In the genomic region with DNA sequence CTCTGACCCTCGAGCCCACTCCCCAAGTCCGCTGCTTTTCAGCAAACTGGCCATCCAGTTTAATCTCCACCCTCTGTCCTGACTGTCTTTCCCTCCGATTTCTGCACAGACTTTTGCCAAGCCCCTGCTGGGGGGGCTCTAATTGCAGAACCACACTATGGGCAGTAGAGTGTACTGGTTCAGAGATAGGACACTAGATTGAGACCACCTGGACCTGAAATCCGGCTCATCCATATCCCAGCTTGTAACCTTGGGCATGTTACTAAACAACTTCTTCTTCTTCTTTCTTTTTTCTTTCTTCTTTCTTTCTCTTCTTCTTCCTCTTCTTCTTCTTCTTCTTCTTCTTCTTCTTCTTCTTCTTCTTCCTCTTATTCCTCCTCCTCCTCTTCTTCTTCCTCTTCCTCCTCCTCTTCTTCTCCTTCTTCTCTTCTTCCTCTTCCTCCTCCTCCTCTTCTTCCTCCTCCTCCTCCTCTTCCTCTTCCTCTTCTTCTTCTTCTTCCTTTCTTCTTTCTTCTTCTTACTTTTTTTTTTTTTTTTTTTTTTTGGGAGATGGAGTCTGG, we compare ENCODE assay signal across 11 cellular contexts. TPM values are rescaled to one million over a fixed set of nuclear protein-coding genes. Genes with fewer than 3 reads are reported as not detected.
DNase-seq lines count a peak whose midpoint lies in the region; ATAC-seq and TF ChIP-seq lines count a peak whose summit lies in the region.
"Had no signal": no experiment of that assay in that cellular context is flagged by ENCODE, and none has a peak within 500 bp of the region (broad histone marks: within the 10 kb centered on the region; RNA-seq: fewer than 3 reads in every experiment).

No MANE protein-coding gene starts in this region.

- DNase-seq in stimulated activated naive CD8-positive, alpha-beta T cell treated with anti-CD3 and anti-CD28 coated beads, Interleukin-15, Interleukin-2, amounts not matched to agents 100 U/mL and 50 U/mL, for 24 hours = no peak
- DNase-seq in left colon (no peak), DMS153 (lab: John Stamatoyannopoulos, UW) (no peak), KBM-7 (no peak)
- DNase-seq: occipital lobe had no signal

- peak; percentile 68 for TF ChIP-seq CTCF in VCaP (conservative IDR thresholded peaks at IDR 0.05)

- peaks cover 81% of the 10 kb centered on the region for H3K27me3 Mint-ChIP-seq in stimulated activated naive CD8-positive, alpha-beta T cell treated with anti-CD3 and anti-CD28 coated beads, Interleukin-15, Interleukin-2, amounts not matched to agents 100 ng/mL and 50 ng/mL, for 24 hours

- H3K36me3 Mint-ChIP-seq in stimulated activated naive CD8-positive, alpha-beta T cell treated with anti-CD3 and anti-CD28 coated beads, Interleukin-15, Interleukin-2, amounts not matched to agents 100 ng/mL and 50 ng/mL, for 24 hours (ENCODE audit: low read depth) = no peaks in the 10 kb centered on the region

- H3K27ac Mint-ChIP-seq in stimulated activated naive CD8-positive, alpha-beta T cell treated with anti-CD3 and anti-CD28 coated beads, Interleukin-15, Interleukin-2, amounts not matched to agents 100 ng/mL and 50 ng/mL, for 24 hours = peak overlapping the region; percentile 15
- H3K27ac Mint-ChIP-seq: activated B cell treated with CpG ODN at 0.5 μM for 24 hours had no signal

- intact Hi-C loops in left colon (cut with DNase I, micrococcal nuclease) = no loop called here

- H3K9me3 Mint-ChIP-seq in stimulated activated naive CD8-positive, alpha-beta T cell treated with anti-CD3 and anti-CD28 coated beads, Interleukin-15, Interleukin-2, amounts not matched to agents 100 ng/mL and 50 ng/mL, for 24 hours = no peaks in the 10 kb centered on the region
- H3K9me3 Mint-ChIP-seq: activated B cell treated with CpG ODN at 0.5 μM for 24 hours had no signal

- H3K4me1 Mint-ChIP-seq in stimulated activated naive CD8-positive, alpha-beta T cell treated with anti-CD3 and anti-CD28 coated beads, Interleukin-15, Interleukin-2, amounts not matched to agents 100 ng/mL and 50 ng/mL, for 24 hours (ENCODE audit: low read depth) = peaks cover 33% of the 10 kb centered on the region

- H3K27ac ChIP-seq in VCaP = no peak overlapping the region
- H3K27ac ChIP-seq: tibial artery had no signal

- no peak for ATAC-seq in stimulated activated naive CD8-positive, alpha-beta T cell treated with anti-CD3 and anti-CD28 coated beads, Interleukin-15, Interleukin-2, amounts not matched to agents 100 U/mL and 50 U/mL, for 24 hours
- peak; percentile 2 for ATAC-seq in left colon
- ATAC-seq in HG02623 (IDR thresholded peaks at IDR 0.05; ENCODE audit: unreplicated experiment) = no peak
- no peak for ATAC-seq in HG02588 (IDR thresholded peaks at IDR 0.05; ENCODE audit: unreplicated experiment)

- H3K4me3 Mint-ChIP-seq in stimulated activated naive CD8-positive, alpha-beta T cell treated with anti-CD3 and anti-CD28 coated beads, Interleukin-15, Interleukin-2, amounts not matched to agents 100 ng/mL and 50 ng/mL, for 24 hours = peak overlapping the region; percentile 55
- H3K4me3 Mint-ChIP-seq: activated B cell treated with CpG ODN at 0.5 μM for 24 hours had no signal

- in situ Hi-C loops in KBM-7 (cut with MboI; ENCODE audit: low pct_unique_long_range_greater_than_20kb, low sequenced_read_pairs) = no loop called here

RNA-seq across cellular contexts. Expression of a gene that starts 7.7 kb away (rescaled TPM):
- total RNA-seq in left colon = not detected
- total RNA-seq: activated B cell treated with CpG ODN at 0.5 μM for 24 hours had no signal

RNA-seq across cellular contexts. Expression of a gene that starts 34.6 kb away (rescaled TPM):
- total RNA-seq in left colon = 1 to 10 TPM; 2.0 to 2.9 TPM
- total RNA-seq: activated B cell treated with CpG ODN at 0.5 μM for 24 hours had no signal
